ENCODE assay signal across 8 cellular contexts in the genomic region with DNA sequence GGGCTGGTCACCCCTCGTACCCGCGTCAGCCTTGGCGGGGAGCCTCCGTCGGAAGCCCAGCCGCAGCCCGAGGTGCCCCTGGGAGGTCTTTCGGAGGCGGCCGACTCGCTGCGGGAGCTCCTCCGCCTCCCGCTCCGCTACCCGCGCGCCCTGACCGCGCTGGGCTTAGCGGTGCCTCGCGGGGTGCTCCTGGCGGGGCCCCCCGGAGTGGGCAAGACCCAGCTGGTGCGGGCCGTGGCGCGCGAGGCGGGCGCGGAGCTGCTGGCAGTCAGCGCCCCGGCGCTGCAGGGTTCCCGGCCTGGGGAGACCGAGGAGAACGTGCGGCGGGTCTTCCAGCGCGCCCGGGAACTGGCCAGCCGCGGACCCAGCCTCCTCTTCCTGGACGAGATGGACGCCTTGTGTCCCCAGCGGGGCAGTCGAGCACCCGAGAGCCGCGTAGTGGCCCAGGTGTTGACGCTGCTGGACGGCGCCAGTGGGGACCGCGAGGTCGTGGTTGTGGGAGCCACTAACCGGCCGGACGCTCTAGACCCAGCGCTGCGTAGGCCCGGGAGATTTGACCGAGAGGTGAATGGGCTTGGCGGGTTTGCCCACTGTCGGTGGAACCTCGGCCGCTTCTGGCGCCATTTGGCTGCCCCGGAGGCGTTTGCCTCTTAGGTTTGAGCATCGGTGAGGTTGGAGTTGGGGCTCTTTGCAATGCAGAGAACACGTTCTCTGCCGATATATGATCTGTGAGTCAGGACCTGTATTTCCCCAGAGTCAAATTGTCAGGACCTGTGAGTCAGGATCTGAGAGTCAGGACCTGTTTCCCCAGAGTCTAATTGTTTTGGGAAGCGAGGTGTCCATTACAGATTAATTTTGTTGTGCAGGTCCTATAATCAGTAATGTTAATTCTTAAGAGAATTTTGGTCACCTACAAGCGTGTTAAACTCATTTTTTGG. TPM values are rescaled to one million over a fixed set of nuclear protein-coding genes. Genes with fewer than 3 reads are reported as not detected.
A peak's percentile ranks its signal among the peaks of the same experiment; 100 is the strongest.
DNase-seq lines count a peak whose midpoint lies in the region; ATAC-seq and TF ChIP-seq lines count a peak whose summit lies in the region.

No MANE protein-coding gene starts in this region.

- H3K27ac ChIP-seq in HCT116 (ENCODE audit: low read depth, low read length) (peak overlapping the region; percentile 97), upper lobe of right lung (peak overlapping the region; percentile 96)

- H3K4me3 Mint-ChIP-seq in nephron progenitor cell, result peak overlapping the region; percentile 95

- peaks cover 28% of the 10 kb centered on the region for H3K36me3 Mint-ChIP-seq in nephron progenitor cell (ENCODE audit: low read depth)

- DNase-seq in GM13976 (ENCODE audit: low spot score) (peak; percentile 57), HCT116 (ENCODE audit: low read depth, low spot score) (no peak), MG63 (peak; percentile 32), activated T-cell treated with anti-CD3 and anti-CD28 coated beads for 24 hours (ENCODE audit: low read depth) (peak; percentile 13), fibroblast of gingiva (ENCODE audit: low read depth) (peak; percentile 29), nephron progenitor cell (peak; percentile 57), upper lobe of right lung (peak; percentile 79), Kasumi-1 (lab: John Stamatoyannopoulos, UW) (no peak)

- peaks cover 60% of the 10 kb centered on the region for H3K79me2 ChIP-seq in HCT116 (ENCODE audit: insufficient read depth, low read length)

- no peak for TF ChIP-seq POLR2A in HCT116 (IDR thresholded peaks at IDR 0.05; ENCODE audit: borderline replicate concordance, extremely low read depth, insufficient read depth, insufficient read length)

- peak overlapping the region; percentile 95 for H3K9ac ChIP-seq in HCT116 (ENCODE audit: low read length)

- no peaks in the 10 kb centered on the region for H3K9me2 ChIP-seq in HCT116 (ENCODE audit: insufficient read depth)

- TF ChIP-seq CTCF in GM13976 (IDR thresholded peaks at IDR 0.05; ENCODE audit: borderline replicate concordance, control extremely low read depth, extremely low read depth, insufficient read depth, missing control alignments) (no peak), HCT116 (IDR thresholded peaks at IDR 0.05 in 2 of 3, conservative IDR thresholded peaks at IDR 0.05 in 1 of 3; ENCODE audit: borderline replicate concordance in 1 of 3, insufficient read depth in 1 of 3, low read depth in 2 of 3, low read length in 2 of 3) (no peak), nephron progenitor cell (IDR thresholded peaks at IDR 0.05) (no peak), upper lobe of right lung (IDR thresholded peaks at IDR 0.05) (no peak)

- H3K4me1 Mint-ChIP-seq in nephron progenitor cell, result peaks cover 28% of the 10 kb centered on the region

- no peaks in the 10 kb centered on the region for H3K9me3 Mint-ChIP-seq in nephron progenitor cell

- ATAC-seq in HCT116 (peak; percentile 26), upper lobe of right lung (peak; percentile 61)

- no TSS peak for BruUV-seq in HCT116 (replicated peaks; lab: Mats Ljungman, UMichigan)

- no peak overlapping the region for H3K27ac Mint-ChIP-seq in nephron progenitor cell

- no peaks in the 10 kb centered on the region for H4K20me1 ChIP-seq in HCT116 (ENCODE audit: insufficient read depth)

- TF ChIP-seq RAD21 in HCT116 (IDR thresholded peaks at IDR 0.05; ENCODE audit: low read depth), result no peak

- intact Hi-C loops in HCT116 (cut with micrococcal nuclease), result loop anchor here (1.0 to 2.0 kb wide), 3 partner anchors 52 to 200 kb away; partner anchors contain the start of gene BLOC1S6
- intact Hi-C loops in upper lobe of right lung (cut with DNase I), result no loop called here

- H3K4me2 ChIP-seq in HCT116 (ENCODE audit: low read length), result peak overlapping the region; percentile 85

- H3K27me3 ChIP-seq in HCT116 (ENCODE audit: insufficient read depth, low read length), result no peaks in the 10 kb centered on the region
- H3K27me3 ChIP-seq in MG63, result no peaks in the 10 kb centered on the region
- H3K27me3 ChIP-seq in upper lobe of right lung, result no peaks in the 10 kb centered on the region

- POLR2A ChIA-PET in HCT116 (lab: Charles Lee), result interaction anchor here (1.4 to 2.5 kb wide), 3 partner anchors 11 to 240 kb away, joined by 4 to 10 read pairs (median 7); no protein-coding TSS in a partner anchor

- CTCF ChIA-PET in HCT116 (lab: Charles Lee), result interaction anchor here (1.5 to 4.8 kb wide), 6 partner anchors 26 to 285 kb away, joined by 6 to 48 read pairs (median 8); no protein-coding TSS in a partner anchor

- H3K36me3 ChIP-seq in HCT116 (ENCODE audit: control insufficient read depth in 1 of 2, insufficient read depth in 2 of 2, low read length in 2 of 2), result peaks cover 26 to 27% of the 10 kb centered on the region in 2 experiments
- H3K36me3 ChIP-seq in MG63, result peaks cover 35% of the 10 kb centered on the region
- peaks cover 33% of the 10 kb centered on the region for H3K36me3 ChIP-seq in upper lobe of right lung

- H3K4me3 ChIP-seq in HCT116 (replicated peaks in 1 of 2; ENCODE audit: low read depth in 1 of 2, low read length in 2 of 2), result peak overlapping the region; percentile 78 to 86
- H3K4me3 ChIP-seq in MG63, result peak overlapping the region; percentile 88
- H3K4me3 ChIP-seq in upper lobe of right lung, result peak overlapping the region; percentile 95

- H3K9me3 ChIP-seq in HCT116 (ENCODE audit: control insufficient read depth in 1 of 2, insufficient read depth in 1 of 2, low read depth in 1 of 2, low read length in 2 of 2), result no peaks in the 10 kb centered on the region
- H3K9me3 ChIP-seq in MG63, result no peaks in the 10 kb centered on the region
- no peaks in the 10 kb centered on the region for H3K9me3 ChIP-seq in upper lobe of right lung

- in situ Hi-C loops in GM13976 (cut with MboI; ENCODE audit: low sequenced_read_pairs, unreplicated experiment), result loop anchor here (10.0 kb wide), 1 partner anchor 198 kb away; no protein-coding TSS in a partner anchor

- no peak overlapping the region for H2AFZ ChIP-seq in HCT116 (ENCODE audit: low read depth, low read length, poor library complexity, severe bottlenecking)

- H3K27me3 Mint-ChIP-seq in nephron progenitor cell (ENCODE audit: low read depth, poor library complexity), result peaks cover 16% of the 10 kb centered on the region

- H3K4me1 ChIP-seq in HCT116 (ENCODE audit: control insufficient read depth in 1 of 2, insufficient read depth in 2 of 2, low read length in 2 of 2) (peaks cover 5 to 15% of the 10 kb centered on the region in 2 experiments; a peak in 3 of 4 replicates), upper lobe of right lung (peaks cover 26% of the 10 kb centered on the region)

- RAD21 ChIA-PET in HCT116 (lab: Charles Lee; ENCODE audit: low non-redundant PET in 1 of 2, low total read pairs in 2 of 2, uncharacterized antibody in 2 of 2, unreplicated experiment in 2 of 2), result interaction anchor here in 1 of 2 experiments (1.7 kb wide), 1 partner anchor 240 kb away, joined by 8 read pairs; no protein-coding TSS in a partner anchor

TF ChIP-seq in HCT116, 20 proteins besides CTCF, POLR2A, EP300 and RAD21:
- no peak for TF ChIP-seq EZH2 (IDR thresholded peaks at IDR 0.05)
- peak; percentile 58; the same call in 1 of the 2 replicates for TF ChIP-seq ZFX (IDR thresholded peaks at IDR 0.05)
- no peak for TF ChIP-seq TCF7L2 (IDR thresholded peaks at IDR 0.05; ENCODE audit: borderline replicate concordance, extremely low read depth, insufficient read depth, insufficient read length)

RNA-seq across cellular contexts. Expression of gene GATM, which starts 24.9 kb away (rescaled TPM):
- total RNA-seq in HCT116 (2021; ENCODE audit: unreplicated experiment) (3.1 TPM), upper lobe of right lung (7.2 TPM)
- 1.3 and 2.4 TPM in 2 replicates for polyA plus RNA-seq in HCT116 (2012)
- total RNA-seq in MG63 (2014; rRNA removed; shearing (Covaris generic); ENCODE audit: low replicate concordance), result 0.23 TPM in 1 of 2 replicates, not detected in the other

Comparison
In these comparisons a context has a peak if more than half of its experiments do, and no peak if none do; other contexts are left out.
1. DNase-seq: peak in GM13976 (single experiment), MG63 (single experiment), activated T-cell treated with anti-CD3 and anti-CD28 coated beads for 24 hours (single experiment), fibroblast of gingiva (single experiment), nephron progenitor cell (single experiment) and upper lobe of right lung (single experiment); none in HCT116 (single experiment) and Kasumi-1 (0 of 2).
2. Peak in every context shown above with its lines, with median percentiles within 50 percentile points of each other: H3K4me3 ChIP-seq.